9 cellular contexts compared by ENCODE assay signal in genomic region chr2:16525265-16525887, GRCh38.
DNase-seq lines count a peak whose midpoint lies in the region; ATAC-seq, FAIRE-seq and TF ChIP-seq lines count a peak whose summit lies in the region.
"Had no signal": no experiment of that assay in that cellular context is flagged by ENCODE, and none has a peak within 500 bp of the region (broad histone marks: within the 10 kb centered on the region; RNA-seq: fewer than 3 reads in every experiment).

No MANE protein-coding gene starts in this region.

- H3K36me3 ChIP-seq in HEK293 (ENCODE audit: control insufficient read depth in 2 of 2, insufficient read depth in 1 of 2, low read length in 2 of 2) (no peaks in the 10 kb centered on the region), kidney (ENCODE audit: control insufficient read depth in 1 of 2, insufficient read depth in 2 of 2, low read length in 2 of 2) (no peaks in the 10 kb centered on the region)

- POLR2A ChIA-PET in HEK293 (lab: Yijun Ruan, JAX) = no interaction called here

- CTCF ChIA-PET in HEK293 (lab: Yijun Ruan, JAX) = interaction anchor here (0.5 to 5.1 kb wide), 28 partner anchors 10 to 844 kb away, joined by 3 to 57 read pairs (median 4); no protein-coding TSS in a partner anchor

- H3K4me1 ChIP-seq in HEK293 (ENCODE audit: control insufficient read depth, insufficient read depth, low read length) (no peaks in the 10 kb centered on the region), kidney (ENCODE audit: control insufficient read depth in 1 of 2, insufficient read depth in 1 of 2, low read depth in 1 of 2, low read length in 2 of 2) (no peaks in the 10 kb centered on the region)

- TF ChIP-seq CTCF in HEK293 (tag by site-specific recombination; IDR thresholded peaks at IDR 0.05) = peak; percentile 42; the same call in 1 of the 2 replicates
- peak; percentile 15 for TF ChIP-seq CTCF in kidney (IDR thresholded peaks at IDR 0.05; ENCODE audit: borderline replicate concordance, extremely low read depth, insufficient read depth)

- peak; percentile 13 for DNase-seq in DMS53 treated with DMSO at 0.1 percent for 48 hours (lab: John Stamatoyannopoulos, UW; ENCODE audit: unreplicated experiment)
- peak; percentile 14 for DNase-seq in SK-N-DZ (ENCODE audit: low spot score)
- no peak for DNase-seq in kidney
- DNase-seq in RKO (ENCODE audit: low spot score) = no peak
- no peak for DNase-seq in occipital lobe (lab: John Stamatoyannopoulos, UW)
- no peak for DNase-seq in AG08396 (ENCODE audit: low spot score)
- DNase-seq: stimulated activated CD4-positive, alpha-beta T cell treated with anti-CD3 and anti-CD28 coated beads, Interleukin-4, amount 100 ng/mL, for 24 hours had no signal

- intact Hi-C loops in kidney (cut with DNase I) = no loop called here

- no peak for ATAC-seq in GM18858 (IDR thresholded peaks at IDR 0.05; ENCODE audit: unreplicated experiment)

- H3K4me3 ChIP-seq in HEK293 (ENCODE audit: low read depth, low read length) (no peak overlapping the region), kidney (ENCODE audit: low read length in 2 of 2) (no peak overlapping the region)

- H3K9me3 ChIP-seq in HEK293 (ENCODE audit: control insufficient read depth, insufficient read depth, low read depth, low read length) = no peaks in the 10 kb centered on the region
- no peaks in the 10 kb centered on the region for H3K9me3 ChIP-seq in kidney (ENCODE audit: control insufficient read depth in 1 of 2, low read length in 2 of 2)

- H3K9ac ChIP-seq in kidney (ENCODE audit: low read length in 2 of 2) = no peak overlapping the region

- H3K27ac ChIP-seq in HEK293 (ENCODE audit: extremely low read depth, low read depth, low read length) = no peak overlapping the region
- no peak overlapping the region for H3K27ac ChIP-seq in kidney (ENCODE audit: low read depth in 2 of 2, low read length in 2 of 2)

- FAIRE-seq in kidney (lab: Jason Lieb, UNC) = no peak

TF ChIP-seq in HEK293, 187 proteins besides CTCF, POLR2A, EP300 and RAD21:
- TF ChIP-seq ZNF654 (tag by site-specific recombination; IDR thresholded peaks at IDR 0.05; ENCODE audit: low read depth) = peak; percentile 47
- no peak for TF ChIP-seq ZNF140 (tag by site-specific recombination; IDR thresholded peaks at IDR 0.05)
TF ChIP-seq in HEK293: peak in this region for 1.

Comparison
In these comparisons a context has a peak if more than half of its experiments do, and no peak if none do; other contexts are left out.
1. DNase-seq: peak in DMS53 treated with DMSO at 0.1 percent for 48 hours (single experiment) and SK-N-DZ (single experiment); none in kidney (single experiment), RKO (single experiment), occipital lobe (single experiment) and AG08396 (single experiment).